In the genomic region with DNA sequence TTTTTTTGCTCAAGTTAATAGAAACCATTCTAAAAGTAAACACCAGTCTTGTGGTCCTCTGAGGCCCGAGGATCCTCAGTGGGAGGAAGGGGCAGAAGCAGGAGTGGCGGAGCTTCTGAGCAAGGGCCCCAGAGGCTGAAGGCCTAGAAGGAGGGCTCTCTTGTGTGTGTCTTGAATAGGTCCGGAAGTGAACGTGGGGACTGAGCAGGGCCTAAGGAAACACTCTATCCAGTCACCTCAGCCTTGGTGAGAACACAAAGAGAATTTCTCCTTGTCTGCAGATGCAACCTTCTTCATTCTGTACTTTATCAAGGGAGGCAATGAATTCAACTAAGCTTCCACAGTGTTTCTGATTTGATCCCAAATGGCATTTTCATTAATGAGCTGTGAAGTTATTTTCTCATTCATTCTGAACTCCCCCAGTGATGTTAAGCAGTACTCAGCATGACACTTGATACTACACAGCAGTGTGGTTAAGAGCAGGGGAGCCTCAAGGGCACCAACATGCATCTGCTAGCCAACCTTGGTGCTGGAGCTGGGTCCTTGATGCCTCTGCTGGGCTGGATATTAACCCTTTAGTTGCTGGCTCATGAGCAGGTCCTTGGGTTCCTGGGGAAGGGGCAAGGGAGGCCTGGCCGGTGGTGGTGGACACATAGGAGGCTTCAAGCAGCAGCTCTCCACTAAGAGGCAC, we compare ENCODE assay signal across 1 cellular context.
A peak's percentile ranks its signal among the peaks of the same experiment; 100 is the strongest.
TF ChIP-seq lines count a peak whose summit lies in the region.

No MANE protein-coding gene starts in this region.

TF ChIP-seq in SK-N-SH, 30 proteins besides CTCF, POLR2A, EP300 and RAD21 (continued from another document):
- TF ChIP-seq, protein P1, sequence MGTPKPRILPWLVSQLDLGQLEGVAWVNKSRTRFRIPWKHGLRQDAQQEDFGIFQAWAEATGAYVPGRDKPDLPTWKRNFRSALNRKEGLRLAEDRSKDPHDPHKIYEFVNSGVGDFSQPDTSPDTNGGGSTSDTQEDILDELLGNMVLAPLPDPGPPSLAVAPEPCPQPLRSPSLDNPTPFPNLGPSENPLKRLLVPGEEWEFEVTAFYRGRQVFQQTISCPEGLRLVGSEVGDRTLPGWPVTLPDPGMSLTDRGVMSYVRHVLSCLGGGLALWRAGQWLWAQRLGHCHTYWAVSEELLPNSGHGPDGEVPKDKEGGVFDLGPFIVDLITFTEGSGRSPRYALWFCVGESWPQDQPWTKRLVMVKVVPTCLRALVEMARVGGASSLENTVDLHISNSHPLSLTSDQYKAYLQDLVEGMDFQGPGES (IDR thresholded peaks at IDR 0.05; ENCODE audit: low read depth, low read length) = no peak
- TF ChIP-seq MAX (IDR thresholded peaks at IDR 0.05; ENCODE audit: low read depth) = no peak
- TF ChIP-seq POLR2AphosphoS5 (IDR thresholded peaks at IDR 0.05; ENCODE audit: low read depth, low read length) = peak; percentile 35; the same call in 1 of the 2 replicates
- peak; percentile 76 for TF ChIP-seq TCF12 (IDR thresholded peaks at IDR 0.05)
